In genomic region chr7:2903686-2904162, GRCh38 we compare ENCODE assay signal across 1 cellular context.
TF ChIP-seq lines count a peak whose summit lies in the region.

No MANE protein-coding gene starts in this region.

TF ChIP-seq in GM12878, 131 proteins besides CTCF, POLR2A, EP300 and RAD21 (continued from another document):
- TF ChIP-seq ZBTB11 (CRISPR knock-in tag; IDR thresholded peaks at IDR 0.05), result no peak
- no peak for TF ChIP-seq SKIL (IDR thresholded peaks at IDR 0.05; ENCODE audit: low read depth, poor library complexity, severe bottlenecking)
- TF ChIP-seq GATAD2B (conservative IDR thresholded peaks at IDR 0.05; ENCODE audit: low read depth), result no peak
- TF ChIP-seq TCF3 (IDR thresholded peaks at IDR 0.05; ENCODE audit: borderline replicate concordance, insufficient read depth, low read depth, low read length), result no peak
- TF ChIP-seq CUX1 (IDR thresholded peaks at IDR 0.05; ENCODE audit: insufficient replicate concordance, low read depth, low read length), result no peak
- TF ChIP-seq ZBTB33 (IDR thresholded peaks at IDR 0.05), result no peak
- no peak for TF ChIP-seq MAX (IDR thresholded peaks at IDR 0.05; ENCODE audit: low read depth, low read length)
- no peak for TF ChIP-seq CEBPB (IDR thresholded peaks at IDR 0.05; ENCODE audit: borderline replicate concordance in 1 of 2, low read depth in 2 of 2, low read length in 2 of 2)
- no peak for TF ChIP-seq ZNF687 (IDR thresholded peaks at IDR 0.05)
- no peak for TF ChIP-seq ZZZ3 (IDR thresholded peaks at IDR 0.05; ENCODE audit: control insufficient read depth, insufficient read length, low read depth)
- TF ChIP-seq ZNF274 (IDR thresholded peaks at IDR 0.05; ENCODE audit: insufficient read depth, insufficient read length), result no peak
- TF ChIP-seq KLF5 (IDR thresholded peaks at IDR 0.05; ENCODE audit: partially characterized antibody), result no peak
- no peak for TF ChIP-seq MEF2A (IDR thresholded peaks at IDR 0.05; ENCODE audit: insufficient read depth, low read depth, low read length)
TF ChIP-seq in GM12878: peak in this region for 0.
